Comparison of ENCODE assay signal across 6 cellular contexts in genomic region chr16:54438469-54438868, GRCh38.
"Had no signal": no experiment of that assay in that cellular context is flagged by ENCODE, and none has a peak within 500 bp of the region (broad histone marks: within the 10 kb centered on the region; RNA-seq: fewer than 3 reads in every experiment).

No MANE protein-coding gene starts in this region.

- ATAC-seq: HepG2 had no signal

- DNase-seq: IMR-90, KBM-7, KG1 had no signal

- H3K4me3 ChIP-seq: K562 had no signal

- H3K27ac ChIP-seq: HL-60 had no signal
